ENCODE assay signal across 1 cellular context in genomic region chr3:78801923-78802587, GRCh38.
TF ChIP-seq lines count a peak whose summit lies in the region.

No MANE protein-coding gene starts in this region.

TF ChIP-seq in GM12878, 131 proteins besides CTCF, POLR2A, EP300 and RAD21 (continued from another document):
- TF ChIP-seq RELB (IDR thresholded peaks at IDR 0.05; ENCODE audit: low read depth) (peak; percentile 77; the same call in 1 of the 2 replicates), EZH2 (IDR thresholded peaks at IDR 0.05; ENCODE audit: borderline replicate concordance, control insufficient read depth, low read depth, low read length) (no peak), ELK1 (IDR thresholded peaks at IDR 0.05; ENCODE audit: low read depth, low read length) (no peak), BHLHE40 (IDR thresholded peaks at IDR 0.05; ENCODE audit: borderline replicate concordance in 1 of 2, low read depth in 2 of 2, low read length in 1 of 2) (0 out of 4 replicates have a peak, but pooled peaks of 1 of the 2 experiments have one; percentile 6)
